1 cellular context compared by ENCODE assay signal in the genomic region with DNA sequence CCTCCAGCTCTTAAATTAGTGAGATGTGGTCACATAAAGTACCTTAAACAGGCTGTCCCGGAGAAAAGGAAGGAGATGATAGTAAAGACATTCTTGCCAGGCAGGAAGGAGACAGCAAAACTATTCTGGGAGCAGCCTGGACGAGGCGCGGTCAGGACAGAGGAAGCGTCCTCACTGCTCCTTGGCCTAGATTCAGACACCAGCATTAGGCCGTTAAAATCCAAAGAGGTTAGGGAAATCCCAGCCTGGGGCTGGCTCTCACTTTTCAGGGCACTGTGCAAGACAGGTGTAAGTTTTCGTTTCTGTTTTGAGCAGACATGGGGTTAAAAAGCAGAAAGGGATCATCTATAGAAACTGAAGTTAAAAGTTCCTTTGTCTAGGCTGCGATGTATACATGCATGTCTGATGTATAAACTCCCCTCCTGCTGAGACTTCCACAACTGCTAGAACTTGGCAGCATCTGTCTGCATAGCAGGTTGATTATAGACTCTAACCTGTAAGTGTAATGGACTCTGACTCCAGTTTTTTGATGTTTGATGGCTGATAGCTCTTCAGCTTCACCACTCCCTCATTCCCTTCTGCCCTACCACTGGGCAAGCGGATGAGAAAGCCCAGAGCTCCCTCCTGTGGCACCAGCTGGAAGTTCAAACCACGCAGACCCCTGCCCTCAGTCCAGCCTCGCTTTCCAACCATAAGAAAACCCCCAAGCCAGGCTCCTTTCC.
TF ChIP-seq lines count a peak whose summit lies in the region.

No MANE protein-coding gene starts in this region.

TF ChIP-seq in endothelial cell of umbilical vein, 7 proteins besides CTCF, POLR2A, EP300 and RAD21:
- no peak for TF ChIP-seq JUN (IDR thresholded peaks at IDR 0.05; ENCODE audit: borderline replicate concordance, insufficient read depth, insufficient read length, low read depth)
TF ChIP-seq in endothelial cell of umbilical vein: peak in this region for 0.
